Comparison of ENCODE assay signal across 1 cellular context in the genomic region with DNA sequence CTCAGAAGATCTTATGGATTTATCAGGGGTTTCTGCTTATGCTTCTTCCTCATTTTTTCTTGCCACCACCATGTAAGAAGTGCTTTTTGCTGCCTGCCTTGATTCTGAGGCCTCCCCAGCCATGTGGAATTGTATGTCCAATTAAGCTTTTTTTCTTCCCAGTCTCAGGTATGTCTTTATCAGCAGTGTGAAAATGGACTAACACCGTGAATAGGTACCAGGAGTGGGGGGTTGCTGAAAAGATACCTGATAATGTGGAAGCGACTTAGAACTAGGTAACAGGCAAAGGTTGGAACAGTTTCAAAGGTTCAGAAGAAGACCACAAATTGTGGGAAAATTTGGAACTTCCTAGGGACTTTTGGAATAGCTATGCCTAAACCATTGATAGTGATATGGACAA.
TF ChIP-seq lines count a peak whose summit lies in the region.

No MANE protein-coding gene starts in this region.

TF ChIP-seq in HEK293, 187 proteins besides CTCF, POLR2A, EP300 and RAD21 (continued from another document):
- TF ChIP-seq, protein P1, sequence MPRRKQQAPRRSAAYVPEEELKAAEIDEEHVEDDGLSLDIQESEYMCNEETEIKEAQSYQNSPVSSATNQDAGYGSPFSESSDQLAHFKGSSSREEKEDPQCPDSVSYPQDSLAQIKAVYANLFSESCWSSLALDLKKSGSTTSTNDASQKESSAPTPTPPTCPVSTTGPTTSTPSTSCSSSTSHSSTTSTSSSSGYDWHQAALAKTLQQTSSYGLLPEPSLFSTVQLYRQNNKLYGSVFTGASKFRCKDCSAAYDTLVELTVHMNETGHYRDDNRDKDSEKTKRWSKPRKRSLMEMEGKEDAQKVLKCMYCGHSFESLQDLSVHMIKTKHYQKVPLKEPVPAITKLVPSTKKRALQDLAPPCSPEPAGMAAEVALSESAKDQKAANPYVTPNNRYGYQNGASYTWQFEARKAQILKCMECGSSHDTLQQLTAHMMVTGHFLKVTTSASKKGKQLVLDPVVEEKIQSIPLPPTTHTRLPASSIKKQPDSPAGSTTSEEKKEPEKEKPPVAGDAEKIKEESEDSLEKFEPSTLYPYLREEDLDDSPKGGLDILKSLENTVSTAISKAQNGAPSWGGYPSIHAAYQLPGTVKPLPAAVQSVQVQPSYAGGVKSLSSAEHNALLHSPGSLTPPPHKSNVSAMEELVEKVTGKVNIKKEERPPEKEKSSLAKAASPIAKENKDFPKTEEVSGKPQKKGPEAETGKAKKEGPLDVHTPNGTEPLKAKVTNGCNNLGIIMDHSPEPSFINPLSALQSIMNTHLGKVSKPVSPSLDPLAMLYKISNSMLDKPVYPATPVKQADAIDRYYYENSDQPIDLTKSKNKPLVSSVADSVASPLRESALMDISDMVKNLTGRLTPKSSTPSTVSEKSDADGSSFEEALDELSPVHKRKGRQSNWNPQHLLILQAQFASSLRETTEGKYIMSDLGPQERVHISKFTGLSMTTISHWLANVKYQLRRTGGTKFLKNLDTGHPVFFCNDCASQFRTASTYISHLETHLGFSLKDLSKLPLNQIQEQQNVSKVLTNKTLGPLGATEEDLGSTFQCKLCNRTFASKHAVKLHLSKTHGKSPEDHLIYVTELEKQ (tag by site-specific recombination; IDR thresholded peaks at IDR 0.05; ENCODE audit: borderline replicate concordance), result no peak
- TF ChIP-seq ZNF707 (tag by site-specific recombination; IDR thresholded peaks at IDR 0.05) (peak; percentile 62; the same call in 1 of the 2 replicates), ZFP41 (tag by site-specific recombination; IDR thresholded peaks at IDR 0.05; ENCODE audit: borderline replicate concordance) (no peak), ZNF677 (tag by site-specific recombination; IDR thresholded peaks at IDR 0.05) (no peak)
